Comparison of ENCODE assay signal across 2 cellular contexts in the genomic region with DNA sequence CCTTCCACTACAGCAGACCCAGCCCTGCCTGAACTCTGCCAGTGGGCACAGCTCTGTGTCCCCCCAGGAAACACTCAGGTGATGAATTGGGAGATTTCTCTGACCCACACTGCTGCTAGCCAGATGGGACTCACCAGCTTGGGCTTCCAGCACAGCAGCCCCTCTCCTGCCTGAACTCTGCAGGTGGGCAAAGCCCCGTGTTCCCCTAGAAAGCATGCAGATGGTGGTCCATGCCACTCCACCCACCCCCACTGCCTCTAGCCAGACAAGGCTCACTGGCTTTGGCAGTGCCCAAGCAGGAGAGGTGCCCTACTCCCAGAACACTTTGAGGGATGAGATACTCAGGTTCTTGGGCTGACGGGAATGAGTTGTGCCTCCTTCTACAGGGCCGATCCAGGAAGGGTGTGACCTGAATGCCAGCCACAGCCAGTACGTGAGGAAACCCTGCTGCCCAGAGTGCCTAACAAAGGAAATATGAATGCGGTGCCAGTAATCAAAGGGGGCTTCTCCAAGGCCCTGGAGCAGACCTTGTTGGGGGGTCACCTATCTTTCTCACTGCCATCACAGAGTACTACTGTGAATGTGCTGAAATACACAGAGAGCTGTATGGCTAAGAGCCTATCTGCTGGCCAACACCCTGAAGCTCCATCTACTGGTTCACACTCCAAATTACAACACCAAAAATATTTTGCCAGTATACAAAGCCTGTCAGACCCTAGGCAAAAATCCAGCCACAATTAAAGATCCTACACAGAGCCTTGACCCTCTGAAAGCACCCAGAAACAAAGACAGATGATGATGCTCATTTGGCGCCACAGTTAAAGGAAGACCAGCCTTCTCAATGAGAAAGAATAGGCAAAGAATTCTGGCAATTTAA.
TF ChIP-seq lines count a peak whose summit lies in the region.

No MANE protein-coding gene starts in this region.

TF ChIP-seq in GM23338, 12 proteins besides CTCF, POLR2A, EP300 and RAD21 (continues in another document):
- TF ChIP-seq JUNB (IDR thresholded peaks at IDR 0.05; ENCODE audit: unreplicated experiment) (no peak), POLR2AphosphoS5 (IDR thresholded peaks at IDR 0.05; ENCODE audit: low read depth) (no peak), ZNF114 (CRISPR knock-in tag; IDR thresholded peaks at IDR 0.05) (no peak), STAT1 (IDR thresholded peaks at IDR 0.05; ENCODE audit: unreplicated experiment) (no peak), CREB1 (CRISPR knock-in tag; IDR thresholded peaks at IDR 0.05; ENCODE audit: low read depth) (no peak)
- TF ChIP-seq, protein P1, sequence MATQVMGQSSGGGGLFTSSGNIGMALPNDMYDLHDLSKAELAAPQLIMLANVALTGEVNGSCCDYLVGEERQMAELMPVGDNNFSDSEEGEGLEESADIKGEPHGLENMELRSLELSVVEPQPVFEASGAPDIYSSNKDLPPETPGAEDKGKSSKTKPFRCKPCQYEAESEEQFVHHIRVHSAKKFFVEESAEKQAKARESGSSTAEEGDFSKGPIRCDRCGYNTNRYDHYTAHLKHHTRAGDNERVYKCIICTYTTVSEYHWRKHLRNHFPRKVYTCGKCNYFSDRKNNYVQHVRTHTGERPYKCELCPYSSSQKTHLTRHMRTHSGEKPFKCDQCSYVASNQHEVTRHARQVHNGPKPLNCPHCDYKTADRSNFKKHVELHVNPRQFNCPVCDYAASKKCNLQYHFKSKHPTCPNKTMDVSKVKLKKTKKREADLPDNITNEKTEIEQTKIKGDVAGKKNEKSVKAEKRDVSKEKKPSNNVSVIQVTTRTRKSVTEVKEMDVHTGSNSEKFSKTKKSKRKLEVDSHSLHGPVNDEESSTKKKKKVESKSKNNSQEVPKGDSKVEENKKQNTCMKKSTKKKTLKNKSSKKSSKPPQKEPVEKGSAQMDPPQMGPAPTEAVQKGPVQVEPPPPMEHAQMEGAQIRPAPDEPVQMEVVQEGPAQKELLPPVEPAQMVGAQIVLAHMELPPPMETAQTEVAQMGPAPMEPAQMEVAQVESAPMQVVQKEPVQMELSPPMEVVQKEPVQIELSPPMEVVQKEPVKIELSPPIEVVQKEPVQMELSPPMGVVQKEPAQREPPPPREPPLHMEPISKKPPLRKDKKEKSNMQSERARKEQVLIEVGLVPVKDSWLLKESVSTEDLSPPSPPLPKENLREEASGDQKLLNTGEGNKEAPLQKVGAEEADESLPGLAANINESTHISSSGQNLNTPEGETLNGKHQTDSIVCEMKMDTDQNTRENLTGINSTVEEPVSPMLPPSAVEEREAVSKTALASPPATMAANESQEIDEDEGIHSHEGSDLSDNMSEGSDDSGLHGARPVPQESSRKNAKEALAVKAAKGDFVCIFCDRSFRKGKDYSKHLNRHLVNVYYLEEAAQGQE (IDR thresholded peaks at IDR 0.05; ENCODE audit: unreplicated experiment): no peak
- TF ChIP-seq, protein P2, sequence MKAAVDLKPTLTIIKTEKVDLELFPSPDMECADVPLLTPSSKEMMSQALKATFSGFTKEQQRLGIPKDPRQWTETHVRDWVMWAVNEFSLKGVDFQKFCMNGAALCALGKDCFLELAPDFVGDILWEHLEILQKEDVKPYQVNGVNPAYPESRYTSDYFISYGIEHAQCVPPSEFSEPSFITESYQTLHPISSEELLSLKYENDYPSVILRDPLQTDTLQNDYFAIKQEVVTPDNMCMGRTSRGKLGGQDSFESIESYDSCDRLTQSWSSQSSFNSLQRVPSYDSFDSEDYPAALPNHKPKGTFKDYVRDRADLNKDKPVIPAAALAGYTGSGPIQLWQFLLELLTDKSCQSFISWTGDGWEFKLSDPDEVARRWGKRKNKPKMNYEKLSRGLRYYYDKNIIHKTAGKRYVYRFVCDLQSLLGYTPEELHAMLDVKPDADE (IDR thresholded peaks at IDR 0.05): no peak

TF ChIP-seq in H1, 55 proteins besides CTCF, POLR2A, EP300 and RAD21:
- TF ChIP-seq SP1 (IDR thresholded peaks at IDR 0.05; ENCODE audit: low read depth, low read length) (no peak), YY1 (IDR thresholded peaks at IDR 0.05; ENCODE audit: low read depth, low read length) (0 out of 2 replicates have a peak, but pooled peaks have one; percentile 28), TAF1 (IDR thresholded peaks at IDR 0.05; ENCODE audit: low read depth, low read length) (no peak), TEAD4 (IDR thresholded peaks at IDR 0.05; ENCODE audit: low read depth, low read length) (0 out of 2 replicates have a peak, but pooled peaks have one; percentile 2), POU5F1 (IDR thresholded peaks at IDR 0.05; ENCODE audit: low read depth, low read length) (0 out of 2 replicates have a peak, but pooled peaks have one; percentile 17), TCF12 (IDR thresholded peaks at IDR 0.05; ENCODE audit: low read depth, low read length) (0 out of 2 replicates have a peak, but pooled peaks have one; percentile 12)
